ENCODE assay signal across 8 cellular contexts in the genomic region with DNA sequence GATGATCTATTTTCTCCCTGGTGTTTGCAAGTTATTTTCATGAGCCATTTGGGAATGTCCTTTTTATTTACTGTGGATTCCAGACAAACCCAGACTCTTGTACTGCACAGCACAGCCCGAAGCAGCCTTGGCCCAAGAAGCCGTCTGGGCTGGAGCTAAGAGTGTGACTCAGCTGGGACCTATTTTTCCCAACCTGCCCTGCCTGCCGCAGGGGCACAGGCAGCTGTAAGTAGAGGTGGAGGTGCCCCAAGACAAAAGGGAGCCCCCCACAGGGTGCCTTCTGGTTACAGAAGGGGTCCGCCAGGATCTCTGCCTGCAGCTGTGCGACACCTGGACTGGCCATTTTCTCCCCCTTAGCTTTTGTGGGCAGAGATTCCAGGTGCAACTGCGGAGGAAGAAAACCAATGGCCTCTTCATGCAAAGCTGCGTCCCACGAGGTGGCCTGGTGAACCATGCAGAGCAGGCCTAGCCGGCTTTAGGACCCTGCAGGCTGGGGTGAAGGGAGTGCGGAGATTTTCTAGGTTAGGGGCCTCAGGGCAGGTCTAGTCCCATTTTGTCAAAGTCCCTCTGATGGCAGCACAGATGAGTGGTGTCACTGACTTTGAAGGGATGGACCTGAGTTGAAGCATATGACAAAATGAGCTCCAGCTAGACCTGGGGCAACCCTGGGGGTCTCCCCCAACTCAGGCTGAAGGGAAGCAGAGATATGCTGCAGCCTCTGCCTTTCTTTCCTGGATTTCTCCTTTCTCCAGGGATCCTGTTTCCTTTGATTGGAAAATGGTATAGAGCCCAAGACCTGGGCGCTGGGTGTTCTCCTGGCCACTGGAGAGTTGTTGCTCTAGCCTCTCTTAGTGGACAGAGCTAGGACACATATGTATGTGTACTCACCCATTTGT.
A peak's percentile ranks its signal among the peaks of the same experiment; 100 is the strongest.
DNase-seq lines count a peak whose midpoint lies in the region; ATAC-seq, FAIRE-seq and TF ChIP-seq lines count a peak whose summit lies in the region.
"Had no signal": no experiment of that assay in that cellular context is flagged by ENCODE, and none has a peak within 500 bp of the region (broad histone marks: within the 10 kb centered on the region; RNA-seq: fewer than 3 reads in every experiment).

No MANE protein-coding gene starts in this region.

- H3K27ac ChIP-seq in RWPE1 (peak overlapping the region; percentile 89), skin epidermis (peak overlapping the region in 17 of 21 experiments; percentile 10 to 83 (median 60))

- H3K36me3 Mint-ChIP-seq in Calu3 (ENCODE audit: insufficient read depth, unreplicated experiment), result no peaks in the 10 kb centered on the region

- no TSS peak for BruUV-seq in Calu3 (replicated peaks; lab: Mats Ljungman, UMichigan)

- no peaks in the 10 kb centered on the region for H3K27me3 Mint-ChIP-seq in Calu3 (ENCODE audit: unreplicated experiment)

- DNase-seq in GM12891 (ENCODE audit: insufficient read length, low spot score), result no peak
- DNase-seq in RWPE1 (ENCODE audit: low spot score), result peak; percentile 72
- peak; percentile 77 for DNase-seq in fibroblast of peridontal ligament (ENCODE audit: extremely low read depth)
- no peak for DNase-seq in Calu3

- TF ChIP-seq CTCF in RWPE1 (conservative IDR thresholded peaks at IDR 0.05; ENCODE audit: low read depth), result no peak
- no peak for TF ChIP-seq CTCF in Calu3 (IDR thresholded peaks at IDR 0.05; ENCODE audit: unreplicated experiment)

- POLR2A ChIA-PET in RWPE1 (lab: Yijun Ruan, JAX; ENCODE audit: low non-redundant PET), result no interaction called here

- H3K4me3 Mint-ChIP-seq in Calu3 (ENCODE audit: low read depth, unreplicated experiment), result no peak overlapping the region

- intact Hi-C loops in Calu3 (cut with micrococcal nuclease; ENCODE audit: unreplicated experiment), result no loop called here

- no peaks in the 10 kb centered on the region for H3K9me3 Mint-ChIP-seq in Calu3 (ENCODE audit: low read depth, unreplicated experiment)

- ATAC-seq in HG02571 (IDR thresholded peaks at IDR 0.05; ENCODE audit: unreplicated experiment), result no peak
- ATAC-seq in HG03135 (IDR thresholded peaks at IDR 0.05; ENCODE audit: unreplicated experiment), result no peak
- ATAC-seq: gastroesophageal sphincter had no signal

- peak; percentile 57 for FAIRE-seq in GM12891 (lab: Jason Lieb, UNC)

- no peak overlapping the region for H3K27ac Mint-ChIP-seq in Calu3 (ENCODE audit: unreplicated experiment)

- H3K4me1 Mint-ChIP-seq in Calu3 (ENCODE audit: low read depth, unreplicated experiment), result no peaks in the 10 kb centered on the region

- no peak for TF ChIP-seq POLR2A in GM12891 (IDR thresholded peaks at IDR 0.05; ENCODE audit: low read depth, low read length)

- H3K4me3 ChIP-seq in skin epidermis, result no peak overlapping the region
- H3K4me3 ChIP-seq: gastroesophageal sphincter had no signal

- CTCF ChIA-PET in RWPE1 (lab: Yijun Ruan, JAX), result interaction anchor here (0.7 kb wide), 1 partner anchor 8 kb away, joined by 3 read pairs; no protein-coding TSS in a partner anchor
- CTCF ChIA-PET in Calu3 (lab: Charles Lee), result interaction anchor here (1.0 kb wide), 1 partner anchor 20 kb away, joined by 3 read pairs; no protein-coding TSS in a partner anchor

TF ChIP-seq in GM12891, 5 proteins besides CTCF, POLR2A, EP300 and RAD21:
- TF ChIP-seq PAX5 (IDR thresholded peaks at IDR 0.05; ENCODE audit: insufficient read depth, low read length, severe bottlenecking), result no peak
- no peak for TF ChIP-seq POLR2AphosphoS5 (IDR thresholded peaks at IDR 0.05; ENCODE audit: low read depth, low read length)
- TF ChIP-seq POU2F2 (IDR thresholded peaks at IDR 0.05; ENCODE audit: low read depth, low read length), result no peak
- no peak for TF ChIP-seq SPI1 (IDR thresholded peaks at IDR 0.05; ENCODE audit: low read depth, low read length)
- no peak for TF ChIP-seq TAF1 (IDR thresholded peaks at IDR 0.05; ENCODE audit: low read depth, low read length)

Comparison
In these comparisons a context has a peak if more than half of its experiments do, and no peak if none do; other contexts are left out.
1. DNase-seq: peak in RWPE1 (single experiment) and fibroblast of peridontal ligament (single experiment); none in GM12891 (single experiment) and Calu3 (single experiment).